Comparison of ENCODE assay signal across 22 cellular contexts in the genomic region with DNA sequence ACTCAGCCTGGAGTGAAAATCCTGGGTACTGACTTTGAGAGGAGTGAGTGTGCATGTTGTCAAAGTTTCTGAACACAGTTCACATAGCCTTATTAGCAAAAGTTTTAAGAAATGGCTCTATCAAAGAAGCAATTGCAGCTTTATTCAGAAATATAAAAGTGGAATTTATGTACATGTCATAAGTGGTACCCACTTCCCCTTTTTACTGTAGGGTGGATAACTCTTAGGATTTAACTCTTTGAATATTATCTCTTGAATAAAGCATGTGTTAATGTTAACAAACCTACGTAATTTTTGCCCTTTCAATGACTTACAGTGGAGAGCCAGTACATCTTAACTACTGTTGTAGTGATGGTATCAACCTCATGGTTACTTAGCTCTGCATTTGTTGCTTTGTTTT. TPM values are rescaled to one million over a fixed set of nuclear protein-coding genes. Genes with fewer than 3 reads are reported as not detected.
A peak's percentile ranks its signal among the peaks of the same experiment; 100 is the strongest.
DNase-seq lines count a peak whose midpoint lies in the region; ATAC-seq, FAIRE-seq and TF ChIP-seq lines count a peak whose summit lies in the region.
"Had no signal": no experiment of that assay in that cellular context is flagged by ENCODE, and none has a peak within 500 bp of the region (broad histone marks: within the 10 kb centered on the region; RNA-seq: fewer than 3 reads in every experiment).

No MANE protein-coding gene starts in this region.

- no peaks in the 10 kb centered on the region for H3K27me3 Mint-ChIP-seq in activated T-cell treated with anti-CD3 and anti-CD28 coated beads, Interleukin-2, amount 50 U/mL, for 72 hours (ENCODE audit: low read depth)
- no peaks in the 10 kb centered on the region for H3K27me3 Mint-ChIP-seq in activated T-cell treated with anti-CD3 and anti-CD28 coated beads, Interleukin-2, amount 50 U/mL, for 4 hours (ENCODE audit: low read depth)
- no peaks in the 10 kb centered on the region for H3K27me3 Mint-ChIP-seq in activated T-helper 17 cell treated with anti-CD3 and anti-CD28 coated beads, Interleukin-2, amount 50 U/mL, for 72 hours
- H3K27me3 Mint-ChIP-seq: activated CD4-positive, alpha-beta T cell treated with anti-CD3 and anti-CD28 coated beads, Interleukin-2, amount 10 ng/mL, durations not matched to agents 7 days and 5 days; central memory CD8-positive, alpha-beta T cell; stimulated activated naive CD8-positive, alpha-beta T cell treated with anti-CD3 and anti-CD28 coated beads, Interleukin-15, amount 100 ng/mL, for 72 hours had no signal

- peaks cover 74% of the 10 kb centered on the region for H3K36me3 ChIP-seq in skeletal muscle satellite cell (ENCODE audit: insufficient read depth, low read length)
- H3K36me3 ChIP-seq: right atrium auricular region had no signal

- H3K36me3 Mint-ChIP-seq in activated T-cell treated with anti-CD3 and anti-CD28 coated beads, Interleukin-2, amount 50 U/mL, for 72 hours (ENCODE audit: insufficient read depth in 2 of 2) = peaks cover 15 to 42% of the 10 kb centered on the region in 2 donors
- H3K36me3 Mint-ChIP-seq in activated T-cell treated with anti-CD3 and anti-CD28 coated beads, Interleukin-2, amount 50 U/mL, for 4 hours (ENCODE audit: insufficient read depth) = peaks cover 35% of the 10 kb centered on the region
- H3K36me3 Mint-ChIP-seq in activated T-helper 17 cell treated with anti-CD3 and anti-CD28 coated beads, Interleukin-2, amount 50 U/mL, for 72 hours (ENCODE audit: low read depth) = peaks cover 85% of the 10 kb centered on the region

- H3K4me1 ChIP-seq in skeletal muscle satellite cell (ENCODE audit: control insufficient read depth, insufficient read depth, low read length) = peaks cover 87% of the 10 kb centered on the region

- no peak overlapping the region for H3K9ac ChIP-seq in skeletal muscle satellite cell (ENCODE audit: low read depth, low read length)

- no peak for TF ChIP-seq POLR2A in H54 (IDR thresholded peaks at IDR 0.05; ENCODE audit: low read depth, low read length)

- peak; percentile 92 for FAIRE-seq in H54 (lab: Jason Lieb, UNC)
- FAIRE-seq: H1, HepG2 had no signal

- no peaks in the 10 kb centered on the region for H3K27me3 ChIP-seq in skeletal muscle satellite cell (ENCODE audit: control insufficient read depth, insufficient read depth, low read length)
- H3K27me3 ChIP-seq: esophagus squamous epithelium, right atrium auricular region, upper lobe of left lung had no signal

- H3K4me1 Mint-ChIP-seq in activated T-cell treated with anti-CD3 and anti-CD28 coated beads, Interleukin-2, amount 50 U/mL, for 72 hours (ENCODE audit: low read depth) = peaks cover 87% of the 10 kb centered on the region
- H3K4me1 Mint-ChIP-seq in activated T-cell treated with anti-CD3 and anti-CD28 coated beads, Interleukin-2, amount 50 U/mL, for 4 hours (ENCODE audit: low read depth) = peaks cover 68% of the 10 kb centered on the region
- H3K4me1 Mint-ChIP-seq in activated T-helper 17 cell treated with anti-CD3 and anti-CD28 coated beads, Interleukin-2, amount 50 U/mL, for 72 hours = peaks cover 41% of the 10 kb centered on the region

- no peaks in the 10 kb centered on the region for H3K9me3 ChIP-seq in skeletal muscle satellite cell (replicated peaks; ENCODE audit: low read length)
- H3K9me3 ChIP-seq: esophagus squamous epithelium, left ventricle myocardium inferior, right atrium auricular region, upper lobe of left lung had no signal

- peak overlapping the region; percentile 94 for H3K27ac Mint-ChIP-seq in activated T-cell treated with anti-CD3 and anti-CD28 coated beads, Interleukin-2, amount 50 U/mL, for 72 hours
- H3K27ac Mint-ChIP-seq in activated T-helper 17 cell treated with anti-CD3 and anti-CD28 coated beads, Interleukin-2, amount 50 U/mL, for 72 hours = peak overlapping the region; percentile 47
- H3K27ac Mint-ChIP-seq: activated CD4-positive, alpha-beta T cell treated with anti-CD3 and anti-CD28 coated beads, Interleukin-2, amount 10 ng/mL, durations not matched to agents 7 days and 5 days; stimulated activated naive CD8-positive, alpha-beta T cell treated with anti-CD3 and anti-CD28 coated beads, Interleukin-15, amount 100 ng/mL, for 72 hours had no signal

- no peak for ATAC-seq in activated T-cell treated with anti-CD3 and anti-CD28 coated beads, Interleukin-2, amount 50 U/mL, for 72 hours (replicated peaks in 1 of 2)
- no peak for ATAC-seq in activated T-cell treated with anti-CD3 and anti-CD28 coated beads, Interleukin-2, amount 50 U/mL, for 4 hours
- no peak for ATAC-seq in activated T-helper 17 cell treated with anti-CD3 and anti-CD28 coated beads, Interleukin-2, amount 50 U/mL, for 72 hours (replicated peaks)
- no peak for ATAC-seq in GM21360 (IDR thresholded peaks at IDR 0.05; ENCODE audit: unreplicated experiment)
- ATAC-seq: HepG2; stimulated activated naive CD8-positive, alpha-beta T cell treated with anti-CD3 and anti-CD28 coated beads, Interleukin-15, amount 100 ng/mL, for 72 hours had no signal

- peak overlapping the region in 1 of 2 donors; percentile 46 for H3K4me3 Mint-ChIP-seq in activated T-cell treated with anti-CD3 and anti-CD28 coated beads, Interleukin-2, amount 50 U/mL, for 72 hours
- H3K4me3 Mint-ChIP-seq in activated T-cell treated with anti-CD3 and anti-CD28 coated beads, Interleukin-2, amount 50 U/mL, for 4 hours = no peak overlapping the region
- H3K4me3 Mint-ChIP-seq in activated T-helper 17 cell treated with anti-CD3 and anti-CD28 coated beads, Interleukin-2, amount 50 U/mL, for 72 hours = peak overlapping the region; percentile 4
- H3K4me3 Mint-ChIP-seq: activated CD4-positive, alpha-beta T cell treated with anti-CD3 and anti-CD28 coated beads, Interleukin-2, amount 10 ng/mL, durations not matched to agents 7 days and 5 days; central memory CD8-positive, alpha-beta T cell had no signal

- H3K9me3 Mint-ChIP-seq in activated T-cell treated with anti-CD3 and anti-CD28 coated beads, Interleukin-2, amount 50 U/mL, for 72 hours = no peaks in the 10 kb centered on the region
- no peaks in the 10 kb centered on the region for H3K9me3 Mint-ChIP-seq in activated T-cell treated with anti-CD3 and anti-CD28 coated beads, Interleukin-2, amount 50 U/mL, for 4 hours
- H3K9me3 Mint-ChIP-seq in activated T-helper 17 cell treated with anti-CD3 and anti-CD28 coated beads, Interleukin-2, amount 50 U/mL, for 72 hours = no peaks in the 10 kb centered on the region
- H3K9me3 Mint-ChIP-seq: activated CD4-positive, alpha-beta T cell treated with anti-CD3 and anti-CD28 coated beads, Interleukin-2, amount 10 ng/mL, durations not matched to agents 7 days and 5 days; central memory CD8-positive, alpha-beta T cell; stimulated activated naive CD8-positive, alpha-beta T cell treated with anti-CD3 and anti-CD28 coated beads, Interleukin-15, amount 100 ng/mL, for 72 hours had no signal

- no peak overlapping the region for H3K4me3 ChIP-seq in skeletal muscle satellite cell (ENCODE audit: low read length)
- H3K4me3 ChIP-seq: esophagus squamous epithelium, left ventricle myocardium inferior, right atrium auricular region, upper lobe of left lung had no signal

- DNase-seq in activated T-cell treated with anti-CD3 and anti-CD28 coated beads, Interleukin-2, amount 50 U/mL, for 72 hours = no peak
- DNase-seq in activated T-cell treated with anti-CD3 and anti-CD28 coated beads, Interleukin-2, amount 50 U/mL, for 4 hours = no peak
- DNase-seq in H54 (ENCODE audit: insufficient read length, low spot score) (no peak), NAMALWA (ENCODE audit: low spot score) (no peak), putamen (ENCODE audit: low spot score) (no peak)
- DNase-seq: activated CD4-positive, alpha-beta T cell treated with anti-CD3 and anti-CD28 coated beads, Interleukin-2, amount 10 ng/mL, durations not matched to agents 7 days and 5 days; activated T-cell treated with anti-CD3 and anti-CD28 coated beads, Interleukin-2, amount 50 U/mL, for 1 hour; amniotic stem cell; esophagus squamous epithelium; left ventricle myocardium inferior; NCI-H2107; NCI-H524 treated with DMSO at 0.1 percent for 48 hours; occipital lobe; stimulated activated naive CD8-positive, alpha-beta T cell treated with anti-CD3 and anti-CD28 coated beads, Interleukin-15, amount 100 ng/mL, for 72 hours; upper lobe of left lung had no signal

- peak overlapping the region; percentile 5 for H3K4me2 ChIP-seq in skeletal muscle satellite cell (ENCODE audit: low read length)

RNA-seq across cellular contexts. Expression of a gene that starts 8.7 kb away (rescaled TPM):
- 10 to 100 TPM; 94.1 to 98.6 TPM for total RNA-seq in activated T-cell treated with anti-CD3 and anti-CD28 coated beads, Interleukin-2, amount 50 U/mL, for 72 hours
- total RNA-seq in activated T-cell treated with anti-CD3 and anti-CD28 coated beads, Interleukin-2, amount 50 U/mL, for 4 hours = 10 to 100 TPM; 47.8 to 55.3 (median 52.2) TPM
- total RNA-seq in activated T-helper 17 cell treated with anti-CD3 and anti-CD28 coated beads, Interleukin-2, amount 50 U/mL, for 72 hours = 10 to 100 TPM; 81.6 to 98.4 TPM
- total RNA-seq in skeletal muscle satellite cell (2012; rRNA removed) = 62.9 and 107 TPM in 2 replicates
